ENCODE assay signal across 14 cellular contexts in genomic region chr3:197181751-197182150, GRCh38.
DNase-seq lines count a peak whose midpoint lies in the region; ATAC-seq lines count a peak whose summit lies in the region.
"Had no signal": no experiment of that assay in that cellular context is flagged by ENCODE, and none has a peak within 500 bp of the region (broad histone marks: within the 10 kb centered on the region; RNA-seq: fewer than 3 reads in every experiment).

No MANE protein-coding gene starts in this region.

- ATAC-seq in GM18870 (IDR thresholded peaks at IDR 0.05; ENCODE audit: unreplicated experiment), result no peak
- no peak for ATAC-seq in HG02981 (IDR thresholded peaks at IDR 0.05; ENCODE audit: unreplicated experiment)
- ATAC-seq: activated CD8-positive, alpha-beta T cell treated with anti-CD3 and anti-CD28 coated beads for 36 hours had no signal

- in situ Hi-C loops in G401 (cut with HindIII; ENCODE audit: low sequenced_read_pairs), result no loop called here

- no peak overlapping the region for H3K4me3 ChIP-seq in H7 (ENCODE audit: insufficient read depth, low read depth, low read length)
- H3K4me3 ChIP-seq: spleen, vagina had no signal

- H3K27me3 ChIP-seq in H7 (ENCODE audit: control insufficient read depth, insufficient read depth, low read length), result no peaks in the 10 kb centered on the region
- H3K27me3 ChIP-seq: spleen, vagina had no signal

- DNase-seq in G401 (ENCODE audit: low spot score) (peak; percentile 67), NOMO-1 treated with DMSO at 0.1 percent for 48 hours (lab: John Stamatoyannopoulos, UW; ENCODE audit: unreplicated experiment) (peak; percentile 95), fibroblast of gingiva (ENCODE audit: low read depth) (peak; percentile 64), non-pigmented ciliary epithelial cell (ENCODE audit: low read depth) (peak; percentile 27), RKO (ENCODE audit: low spot score) (no peak), H7 (no peak)
- DNase-seq: activated CD8-positive, alpha-beta T cell treated with anti-CD3 and anti-CD28 coated beads for 36 hours; activated naive CD4-positive, alpha-beta T cell treated with anti-CD3 and anti-CD28 coated beads, Interleukin-2, amount 50 U/mL, for 16 hours; NCI-H748 treated with DMSO at 0.1 percent for 48 hours; spleen; stimulated activated CD8-positive, alpha-beta memory T cell treated with anti-CD3 and anti-CD28 coated beads, Interleukin-4, amount 100 ng/mL, for 48 hours had no signal

- no peaks in the 10 kb centered on the region for H3K36me3 ChIP-seq in H7 (replicated peaks; ENCODE audit: control insufficient read depth, insufficient read depth, low read length)
- H3K36me3 ChIP-seq: vagina had no signal

Comparison
In these comparisons a context has a peak if more than half of its experiments do, and no peak if none do; other contexts are left out.
1. DNase-seq: peak in G401 (single experiment), NOMO-1 treated with DMSO at 0.1 percent for 48 hours (single experiment), fibroblast of gingiva (single experiment) and non-pigmented ciliary epithelial cell (single experiment); none in RKO (single experiment) and H7 (single experiment).